Comparison of ENCODE assay signal across 13 cellular contexts in genomic region chr3:27166888-27167287, GRCh38.
DNase-seq lines count a peak whose midpoint lies in the region; ATAC-seq and TF ChIP-seq lines count a peak whose summit lies in the region.
"Had no signal": no experiment of that assay in that cellular context is flagged by ENCODE, and none has a peak within 500 bp of the region (broad histone marks: within the 10 kb centered on the region; RNA-seq: fewer than 3 reads in every experiment).

No MANE protein-coding gene starts in this region.

- H3K9me3 Mint-ChIP-seq in brain: no peaks in the 10 kb centered on the region
- H3K9me3 Mint-ChIP-seq in activated T-cell treated with anti-CD3 and anti-CD28 coated beads, Interleukin-2, amount 50 U/mL, for 72 hours: no peaks in the 10 kb centered on the region
- peaks cover 4% of the 10 kb centered on the region for H3K9me3 Mint-ChIP-seq in type B pancreatic cell
- H3K9me3 Mint-ChIP-seq: activated T-helper 1 cell treated with anti-CD3 and anti-CD28 coated beads, Interleukin-12 subunit alpha, Interleukin-12 subunit beta, Interleukin-2, Interleukin-4 antibody, amounts not matched to agents 30 ng/mL and 10 ng/mL and 1 ng/mL, durations not matched to agents 14 hours and 24 hours and 36 hours; natural killer cell treated with Interleukin-12 subunit alpha and Interleukin-12 subunit beta and Interleukin-15 and Interleukin-18, amount 100 ng/mL, for 72 hours; T-helper 1 cell treated with Interleukin-12 subunit alpha and Interleukin-12 subunit beta and Interleukin-4 antibody, amounts not matched to agents 30 μg/mL and 1 μg/mL, for 36 hours had no signal

- H3K4me1 Mint-ChIP-seq in brain (peaks cover 30% of the 10 kb centered on the region), type B pancreatic cell (ENCODE audit: unreplicated experiment) (no peaks in the 10 kb centered on the region)
- no peaks in the 10 kb centered on the region for H3K4me1 Mint-ChIP-seq in activated T-cell treated with anti-CD3 and anti-CD28 coated beads, Interleukin-2, amount 50 U/mL, for 72 hours (ENCODE audit: low read depth)

- H3K4me3 ChIP-seq in AG10803 (ENCODE audit: low read length): no peak overlapping the region

- H3K4me3 Mint-ChIP-seq in brain: peak overlapping the region in 1 of 5 experiments; percentile 16
- H3K4me3 Mint-ChIP-seq in activated T-cell treated with anti-CD3 and anti-CD28 coated beads, Interleukin-2, amount 50 U/mL, for 72 hours: no peak overlapping the region
- H3K4me3 Mint-ChIP-seq in type B pancreatic cell: no peak overlapping the region
- H3K4me3 Mint-ChIP-seq: activated T-helper 1 cell treated with anti-CD3 and anti-CD28 coated beads, Interleukin-12 subunit alpha, Interleukin-12 subunit beta, Interleukin-2, Interleukin-4 antibody, amounts not matched to agents 30 ng/mL and 10 ng/mL and 1 ng/mL, durations not matched to agents 14 hours and 24 hours and 36 hours; natural killer cell treated with Interleukin-12 subunit alpha and Interleukin-12 subunit beta and Interleukin-15 and Interleukin-18, amount 100 ng/mL, for 72 hours; T-helper 1 cell treated with Interleukin-12 subunit alpha and Interleukin-12 subunit beta and Interleukin-4 antibody, amounts not matched to agents 30 μg/mL and 1 μg/mL, for 36 hours had no signal

- ATAC-seq in activated T-cell treated with anti-CD3 and anti-CD28 coated beads, Interleukin-2, amount 50 U/mL, for 72 hours (replicated peaks in 1 of 2): no peak
- ATAC-seq: natural killer cell treated with Interleukin-12 subunit alpha and Interleukin-12 subunit beta and Interleukin-15 and Interleukin-18, amount 100 ng/mL, for 72 hours had no signal

- TF ChIP-seq CTCF in AG10803 (conservative IDR thresholded peaks at IDR 0.05; ENCODE audit: low read length) (no peak), brain (conservative IDR thresholded peaks at IDR 0.05) (no peak), type B pancreatic cell (conservative IDR thresholded peaks at IDR 0.05) (no peak)

- H3K36me3 Mint-ChIP-seq in brain (no peaks in the 10 kb centered on the region), type B pancreatic cell (no peaks in the 10 kb centered on the region)
- no peaks in the 10 kb centered on the region for H3K36me3 Mint-ChIP-seq in activated T-cell treated with anti-CD3 and anti-CD28 coated beads, Interleukin-2, amount 50 U/mL, for 72 hours (ENCODE audit: insufficient read depth in 2 of 2)
- H3K36me3 Mint-ChIP-seq: natural killer cell treated with Interleukin-12 subunit alpha and Interleukin-12 subunit beta and Interleukin-15 and Interleukin-18, amount 100 ng/mL, for 72 hours had no signal

- DNase-seq in AG10803 (ENCODE audit: low read depth): peak; percentile 100
- DNase-seq in LoVo (ENCODE audit: low spot score): peak; percentile 20
- peak; percentile 36 for DNase-seq in left kidney (ENCODE audit: low read depth, low spot score)
- no peak for DNase-seq in NCI-H345 treated with DMSO at 0.1 percent for 48 hours (lab: John Stamatoyannopoulos, UW; ENCODE audit: unreplicated experiment)
- DNase-seq in activated T-cell treated with anti-CD3 and anti-CD28 coated beads, Interleukin-2, amount 50 U/mL, for 72 hours: no peak
- no peak for DNase-seq in activated CD4-positive, CD25-positive, alpha-beta regulatory T cell treated with anti-CD3 and anti-CD28 coated beads, Interleukin-2, amount 50 U/mL, for 72 hours
- DNase-seq in type B pancreatic cell (ENCODE audit: extremely low spot score, unreplicated experiment): no peak
- DNase-seq: Caco-2, NCI-H1105 treated with DMSO at 0.1 percent for 48 hours had no signal

- no peaks in the 10 kb centered on the region for H3K27me3 Mint-ChIP-seq in brain
- no peaks in the 10 kb centered on the region for H3K27me3 Mint-ChIP-seq in activated T-cell treated with anti-CD3 and anti-CD28 coated beads, Interleukin-2, amount 50 U/mL, for 72 hours (ENCODE audit: low read depth)
- H3K27me3 Mint-ChIP-seq in type B pancreatic cell: no peaks in the 10 kb centered on the region
- H3K27me3 Mint-ChIP-seq: natural killer cell treated with Interleukin-12 subunit alpha and Interleukin-12 subunit beta and Interleukin-15 and Interleukin-18, amount 100 ng/mL, for 72 hours had no signal

- H3K27ac Mint-ChIP-seq in brain (peak overlapping the region in 4 of 5 experiments; percentile 20 to 83 (median 54)), type B pancreatic cell (no peak overlapping the region)
- no peak overlapping the region for H3K27ac Mint-ChIP-seq in activated T-cell treated with anti-CD3 and anti-CD28 coated beads, Interleukin-2, amount 50 U/mL, for 72 hours
- H3K27ac Mint-ChIP-seq: activated T-helper 1 cell treated with anti-CD3 and anti-CD28 coated beads, Interleukin-12 subunit alpha, Interleukin-12 subunit beta, Interleukin-2, Interleukin-4 antibody, amounts not matched to agents 30 ng/mL and 10 ng/mL and 1 ng/mL, durations not matched to agents 14 hours and 24 hours and 36 hours; natural killer cell treated with Interleukin-12 subunit alpha and Interleukin-12 subunit beta and Interleukin-15 and Interleukin-18, amount 100 ng/mL, for 72 hours; T-helper 1 cell treated with Interleukin-12 subunit alpha and Interleukin-12 subunit beta and Interleukin-4 antibody, amounts not matched to agents 30 μg/mL and 1 μg/mL, for 36 hours had no signal

Comparison
In these comparisons a context has a peak if more than half of its experiments do, and no peak if none do; other contexts are left out.
1. DNase-seq: peak in AG10803 (single experiment), LoVo (single experiment) and left kidney (single experiment); none in NCI-H345 treated with DMSO at 0.1 percent for 48 hours (single experiment), activated T-cell treated with anti-CD3 and anti-CD28 coated beads, Interleukin-2, amount 50 U/mL, for 72 hours (0 of 2), activated CD4-positive, CD25-positive, alpha-beta regulatory T cell treated with anti-CD3 and anti-CD28 coated beads, Interleukin-2, amount 50 U/mL, for 72 hours (single experiment) and type B pancreatic cell (single experiment).
2. H3K27ac Mint-ChIP-seq: peak in brain (4 of 5); none in activated T-cell treated with anti-CD3 and anti-CD28 coated beads, Interleukin-2, amount 50 U/mL, for 72 hours (single experiment) and type B pancreatic cell (single experiment).